ENCODE assay signal across 18 cellular contexts in the genomic region with DNA sequence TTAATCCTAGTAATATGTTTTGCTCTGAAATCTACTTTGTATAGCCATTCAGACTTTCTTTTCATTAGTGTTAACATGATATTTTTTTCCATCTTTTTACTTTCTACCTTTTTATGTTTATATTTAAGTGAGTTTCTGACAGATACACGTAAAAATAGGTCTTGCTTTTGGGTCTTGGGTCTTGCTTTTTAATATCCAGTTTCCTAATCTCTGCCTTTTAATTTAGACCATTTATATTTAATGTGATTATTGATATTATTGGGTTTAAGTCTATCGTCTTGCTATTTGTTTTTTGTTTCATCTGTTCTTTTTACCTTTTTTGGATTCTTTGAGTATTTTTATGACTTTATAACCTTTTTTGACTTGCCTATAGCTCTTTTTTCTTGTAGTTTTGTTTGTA.
"Had no signal": no experiment of that assay in that cellular context is flagged by ENCODE, and none has a peak within 500 bp of the region (broad histone marks: within the 10 kb centered on the region; RNA-seq: fewer than 3 reads in every experiment).

No MANE protein-coding gene starts in this region.

- H3K27ac ChIP-seq: RWPE1 had no signal

- DNase-seq: Karpas-422, KG1, MM.1S, NCI-H1092 treated with DMSO at 0.1 percent for 48 hours, NCI-H1436, NCI-H187, NCI-H2029, NCI-H2081 treated with DMSO at 0.1 percent for 48 hours, NCI-H2171 treated with DMSO at 0.1 percent for 48 hours, NCI-H345, NCI-H446 treated with DMSO at 0.1 percent for 48 hours, NCI-H510A treated with DMSO at 0.1 percent for 48 hours, NCI-H526 treated with DMSO at 0.1 percent for 48 hours, NCI-H774, SHP77, SK-N-SH, T-helper 1 cell had no signal

- H3K9ac ChIP-seq: SK-N-SH had no signal
